25 cellular contexts compared by ENCODE assay signal in the genomic region with DNA sequence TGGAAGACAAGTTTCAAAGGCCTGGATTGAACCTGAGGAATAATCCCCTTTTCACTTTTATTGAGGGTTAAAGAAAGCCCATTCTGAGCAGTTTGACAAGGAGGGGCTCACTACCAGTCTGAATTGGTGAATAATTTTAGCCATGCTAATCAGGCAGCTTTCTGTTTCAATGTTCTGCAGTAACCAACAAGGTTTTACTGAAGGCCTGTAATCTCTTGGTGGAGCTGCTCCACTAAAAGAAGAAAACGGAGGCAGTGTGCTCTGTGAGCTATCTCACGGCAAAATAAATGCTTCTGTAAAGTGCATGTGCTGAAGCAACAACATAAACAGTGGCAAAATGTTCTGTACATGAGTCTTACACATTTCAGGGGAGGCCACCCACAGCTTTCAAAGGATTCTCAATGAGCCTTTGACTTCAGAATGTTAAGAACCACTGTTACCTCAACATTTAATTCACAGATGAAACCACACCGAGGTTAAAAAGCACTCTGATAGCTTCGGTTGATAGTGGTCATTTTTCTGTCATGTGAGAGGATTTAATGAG.
"Had no signal": no experiment of that assay in that cellular context is flagged by ENCODE, and none has a peak within 500 bp of the region (broad histone marks: within the 10 kb centered on the region; RNA-seq: fewer than 3 reads in every experiment).

No MANE protein-coding gene starts in this region.

- ATAC-seq: activated CD8-positive, alpha-beta memory T cell treated with anti-CD3 and anti-CD28 coated beads, Interleukin-2, amount 10 ng/mL, durations not matched to agents 7 days and 5 days; activated CD8-positive, alpha-beta T cell treated with anti-CD3 and anti-CD28 coated beads for 36 hours; activated naive CD8-positive, alpha-beta T cell treated with anti-CD3 and anti-CD28 coated beads, Interleukin-2, amount 50 U/mL, for 24 hours; effector memory CD8-positive, alpha-beta T cell; left colon; mucosa of descending colon; sciatic nerve; stimulated activated memory B cell treated with anti-CD40 and anti-IgM and Interleukin-4, amounts not matched to agents 10 μg/mL and 1 μg/mL and 100 μg/mL, for 72 hours had no signal

- H3K27ac ChIP-seq: dorsolateral prefrontal cortex, esophagus muscularis mucosa, stomach, testis, uterus, WERI-Rb-1 had no signal

- H3K4me3 ChIP-seq: dorsolateral prefrontal cortex, esophagus muscularis mucosa, mucosa of descending colon, stomach, testis, uterus had no signal

- H3K36me3 ChIP-seq: esophagus muscularis mucosa, stomach, uterus, WERI-Rb-1 had no signal

- H3K27me3 ChIP-seq: dorsolateral prefrontal cortex, esophagus muscularis mucosa, stomach, testis, uterus had no signal

- H3K9me3 ChIP-seq: esophagus muscularis mucosa, mucosa of descending colon, stomach, testis, uterus had no signal

- H3K4me1 ChIP-seq: testis had no signal

- DNase-seq: activated CD4-positive, alpha-beta T cell treated with anti-CD3 and anti-CD28 coated beads, Interleukin-2, amount 10 ng/mL, durations not matched to agents 7 days and 5 days; activated CD4-positive, CD25-positive, alpha-beta regulatory T cell treated with anti-CD3 and anti-CD28 coated beads, Interleukin-2, amount 50 U/mL, for 72 hours; activated CD8-positive, alpha-beta memory T cell treated with anti-CD3 and anti-CD28 coated beads, Interleukin-2, amount 10 ng/mL, durations not matched to agents 7 days and 5 days; activated CD8-positive, alpha-beta T cell treated with anti-CD3 and anti-CD28 coated beads for 36 hours; activated gamma-delta T cell; activated naive CD4-positive, alpha-beta T cell treated with anti-CD3 and anti-CD28 coated beads, Interleukin-2, amount 50 U/mL, for 16 hours; activated naive CD8-positive, alpha-beta T cell treated with anti-CD3 and anti-CD28 coated beads, Interleukin-2, amount 50 U/mL, for 24 hours; activated T-cell treated with anti-CD3 and anti-CD28 coated beads for 4 hours; central memory CD4-positive, alpha-beta T cell; dorsolateral prefrontal cortex; effector memory CD8-positive, alpha-beta T cell; left colon; mucosa of descending colon; naive B cell; small intestine; stimulated activated CD4-positive, alpha-beta T cell treated with anti-CD3 and anti-CD28 coated beads, Interleukin-15, amount 100 ng/mL, for 24 hours; stomach; T-helper 1 cell; testis; trophoblast cell; uterus; WERI-Rb-1 had no signal
